In the genomic region with DNA sequence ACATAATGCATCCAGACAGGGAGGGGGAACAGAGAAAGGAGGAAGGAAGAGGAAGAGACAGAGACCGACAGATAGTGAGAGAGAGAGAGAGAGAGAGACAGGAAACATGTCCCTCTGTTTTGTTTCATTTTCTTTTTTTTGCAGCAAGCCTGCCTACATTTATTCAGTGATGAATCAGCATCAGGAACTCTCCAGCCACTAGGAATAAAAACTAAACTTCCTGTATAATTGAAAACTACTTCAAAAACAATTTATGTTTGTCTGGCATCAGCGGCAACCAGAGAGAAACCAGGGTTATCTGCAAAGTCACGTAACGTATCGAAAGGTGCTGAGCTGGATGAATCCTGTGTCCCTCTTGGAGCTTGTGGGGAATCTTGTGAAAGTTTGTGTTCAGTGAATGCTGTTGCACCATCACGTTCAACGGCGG, we compare ENCODE assay signal across 7 cellular contexts.
DNase-seq lines count a peak whose midpoint lies in the region; ATAC-seq and TF ChIP-seq lines count a peak whose summit lies in the region.

No MANE protein-coding gene starts in this region.

- intact Hi-C loops in adrenal gland (cut with DNase I), result no loop called here

- no peak for TF ChIP-seq POLR2A in adrenal gland (IDR thresholded peaks at IDR 0.05)

- H3K9me3 ChIP-seq in adrenal gland (replicated peaks in 1 of 3) (no peaks in the 10 kb centered on the region), mesodermal cell (ENCODE audit: control insufficient read depth, low read length) (no peaks in the 10 kb centered on the region)

- H3K36me3 ChIP-seq in adrenal gland (replicated peaks in 1 of 2) (no peaks in the 10 kb centered on the region), mesodermal cell (ENCODE audit: control insufficient read depth, insufficient read depth, low read length) (no peaks in the 10 kb centered on the region)

- H3K4me1 ChIP-seq in adrenal gland (replicated peaks in 1 of 2) (peaks cover 0 to 20% of the 10 kb centered on the region in 2 donors), mesodermal cell (ENCODE audit: control insufficient read depth, insufficient read depth, low read length, poor library complexity, severe bottlenecking) (no peaks in the 10 kb centered on the region)

- 21 to 43% (median 26%) methylated on average over 8 of the region's 8 CpGs for WGBS in adrenal gland, 4 donors
- WGBS in mesodermal cell (ENCODE audit: insufficient coverage in 2 of 2), 2 experiments, result 81 to 88% methylated on average over 5 of the region's 8 CpGs

- no peaks in the 10 kb centered on the region for H3K27me3 ChIP-seq in adrenal gland

- H3K27ac ChIP-seq in adrenal gland (peak overlapping the region in 2 of 5 donors; percentile 32 to 63), mesodermal cell (ENCODE audit: low read depth, low read length, severe bottlenecking) (peak overlapping the region; percentile 52)

- ATAC-seq in GM19035 (IDR thresholded peaks at IDR 0.05; ENCODE audit: unreplicated experiment) (peak; percentile 64), HG03280 (IDR thresholded peaks at IDR 0.05; ENCODE audit: unreplicated experiment) (peak; percentile 58)

- DNase-seq in adrenal gland (peak in 5 of 7 donors; percentile 20 to 55 (median 26)), mucosa of gallbladder (ENCODE audit: low spot score) (no peak)
- no peak for DNase-seq in stimulated activated CD4-positive, alpha-beta T cell treated with anti-CD3 and anti-CD28 coated beads, Interleukin-15, amount 100 ng/mL, for 24 hours
- DNase-seq in activated CD4-positive, alpha-beta T cell treated with anti-CD3 and anti-CD28 coated beads for 4 hours, result no peak

- no peak for TF ChIP-seq CTCF in adrenal gland (IDR thresholded peaks at IDR 0.05)

- H3K4me3 ChIP-seq in adrenal gland (peak overlapping the region in 2 of 4 donors; percentile 6 to 48), mesodermal cell (ENCODE audit: extremely low read depth, insufficient read depth, low read length, poor library complexity, severe bottlenecking) (no peak overlapping the region)

Comparison
In these comparisons a context has a peak if more than half of its experiments do, and no peak if none do; other contexts are left out.
1. DNase-seq: peak in adrenal gland (5 of 7); none in mucosa of gallbladder (single experiment), stimulated activated CD4-positive, alpha-beta T cell treated with anti-CD3 and anti-CD28 coated beads, Interleukin-15, amount 100 ng/mL, for 24 hours (single experiment) and activated CD4-positive, alpha-beta T cell treated with anti-CD3 and anti-CD28 coated beads for 4 hours (0 of 2).